In the genomic region with DNA sequence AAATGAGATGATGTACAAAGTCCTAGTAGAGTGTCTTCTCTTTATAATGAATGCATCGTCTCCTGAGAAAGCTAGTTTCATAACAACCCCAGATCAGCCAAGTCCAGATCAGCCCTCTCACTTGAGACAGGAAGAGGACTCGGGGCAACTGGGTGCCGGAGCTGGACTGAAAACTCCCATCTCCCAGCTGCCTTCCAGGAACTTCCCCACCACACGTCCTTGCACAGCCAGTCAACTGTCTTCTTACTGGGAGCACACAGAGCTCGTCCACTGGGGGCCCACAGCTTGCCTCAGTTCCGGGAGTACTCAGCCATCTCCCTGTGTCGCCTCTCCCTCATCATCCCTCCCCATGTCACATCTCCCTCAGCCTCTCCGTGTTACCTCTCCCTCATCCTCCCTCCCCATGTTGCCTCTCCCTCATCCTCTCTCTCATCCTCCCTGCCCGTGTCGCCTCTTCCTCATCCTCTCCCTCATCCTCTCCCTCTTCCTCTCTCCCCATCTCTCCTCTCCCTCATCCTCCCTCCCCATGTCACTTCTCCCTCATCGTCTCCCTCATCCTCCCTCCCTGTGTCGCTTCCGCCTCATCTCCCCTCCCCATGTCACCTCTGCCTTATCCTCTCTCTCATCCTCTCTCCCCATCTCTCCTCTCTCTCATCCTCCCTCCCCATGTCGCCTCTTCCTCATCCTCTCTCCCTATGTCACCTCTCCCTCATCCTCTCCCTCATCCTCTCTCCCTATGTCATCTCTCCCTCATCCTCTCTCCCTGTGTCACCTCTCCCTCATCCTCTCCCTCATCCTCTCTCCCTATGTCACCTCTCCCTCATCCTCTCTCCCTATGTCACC, we compare ENCODE assay signal across 31 cellular contexts. TPM values are rescaled to one million over a fixed set of nuclear protein-coding genes. Genes with fewer than 3 reads are reported as not detected.
DNase-seq lines count a peak whose midpoint lies in the region; ATAC-seq, FAIRE-seq and TF ChIP-seq lines count a peak whose summit lies in the region.
"Had no signal": no experiment of that assay in that cellular context is flagged by ENCODE, and none has a peak within 500 bp of the region (broad histone marks: within the 10 kb centered on the region; RNA-seq: fewer than 3 reads in every experiment).

No MANE protein-coding gene starts in this region.

- CTCF ChIA-PET in WTC11 (lab: Charles Lee), result interaction anchor here (0.7 to 1.2 kb wide), 2 partner anchors 71 to 75 kb away, joined by 3 to 9 read pairs; no protein-coding TSS in a partner anchor

- H3K27ac Mint-ChIP-seq in stimulated activated naive CD8-positive, alpha-beta T cell treated with anti-CD3 and anti-CD28 coated beads, Interleukin-15, amount 100 ng/mL, for 72 hours, result peak overlapping the region; percentile 4 to 92
- peak overlapping the region; percentile 87 for H3K27ac Mint-ChIP-seq in central memory CD8-positive, alpha-beta T cell (ENCODE audit: low read depth)
- H3K27ac Mint-ChIP-seq in WTC11, result no peak overlapping the region
- H3K27ac Mint-ChIP-seq: activated naive CD4-positive, alpha-beta T cell treated with anti-CD3 and anti-CD28 coated beads for 36 hours; CD8-positive, alpha-beta memory T cell; HFFc6; IgD-negative memory B cell had no signal

- no peaks in the 10 kb centered on the region for H3K4me1 Mint-ChIP-seq in stimulated activated naive CD8-positive, alpha-beta T cell treated with anti-CD3 and anti-CD28 coated beads, Interleukin-15, amount 100 ng/mL, for 72 hours
- no peaks in the 10 kb centered on the region for H3K4me1 Mint-ChIP-seq in central memory CD8-positive, alpha-beta T cell
- H3K4me1 Mint-ChIP-seq in WTC11, result peaks cover 8% of the 10 kb centered on the region
- H3K4me1 Mint-ChIP-seq: CD8-positive, alpha-beta memory T cell; IgD-negative memory B cell; naive thymus-derived CD8-positive, alpha-beta T cell had no signal

- peaks cover 3% of the 10 kb centered on the region for H3K36me3 Mint-ChIP-seq in central memory CD8-positive, alpha-beta T cell (ENCODE audit: insufficient read depth)
- no peaks in the 10 kb centered on the region; the same call in 1 of the 2 replicates for H3K36me3 Mint-ChIP-seq in WTC11

- peak; percentile 73 for FAIRE-seq in urothelium cell line (lab: Jason Lieb, UNC)

- TF ChIP-seq CTCF in WTC11 (IDR thresholded peaks at IDR 0.05), result no peak

- DNase-seq in stimulated activated naive CD8-positive, alpha-beta T cell treated with anti-CD3 and anti-CD28 coated beads, Interleukin-15, amount 100 ng/mL, for 72 hours, result no peak
- no peak for DNase-seq in stimulated activated naive CD8-positive, alpha-beta T cell treated with anti-CD3 and anti-CD28 coated beads, Interleukin-15, Interleukin-2, amounts not matched to agents 100 U/mL and 50 U/mL, for 24 hours
- no peak for DNase-seq in central memory CD8-positive, alpha-beta T cell (ENCODE audit: low spot score in 2 of 2)
- no peak for DNase-seq in urothelium cell line (ENCODE audit: low spot score)
- DNase-seq in NOMO-1 (lab: John Stamatoyannopoulos, UW; ENCODE audit: unreplicated experiment in 2 of 2), result no peak
- DNase-seq in WTC11 (ENCODE audit: low spot score), result no peak
- DNase-seq: activated CD4-positive, alpha-beta T cell treated with anti-CD3 and anti-CD28 coated beads, Interleukin-2, amount 50 U/mL, for 48 hours; activated CD4-positive, CD25-positive, alpha-beta regulatory T cell treated with anti-CD3 and anti-CD28 coated beads, Interleukin-2, amount 50 U/mL, for 72 hours; activated naive CD4-positive, alpha-beta T cell treated with anti-CD3 and anti-CD28 coated beads for 36 hours; adrenal gland; CD8-positive, alpha-beta memory T cell; central memory CD4-positive, alpha-beta T cell; GM23248; HFFc6; islet precursor cell; left ventricle myocardium superior; midbrain; naive thymus-derived CD8-positive, alpha-beta T cell; NCI-H1105; NCI-H187; NCI-H446 treated with DMSO at 0.1 percent for 48 hours; NCI-H774; occipital lobe; stimulated activated CD4-positive, alpha-beta T cell treated with anti-CD3 and anti-CD28 coated beads, Interleukin-4, amount 100 ng/mL, for 1 hour; T-helper 2 cell; tibial artery had no signal

- H3K4me3 Mint-ChIP-seq in stimulated activated naive CD8-positive, alpha-beta T cell treated with anti-CD3 and anti-CD28 coated beads, Interleukin-15, amount 100 ng/mL, for 72 hours, result no peak overlapping the region
- H3K4me3 Mint-ChIP-seq in central memory CD8-positive, alpha-beta T cell, result no peak overlapping the region
- no peak overlapping the region for H3K4me3 Mint-ChIP-seq in WTC11
- H3K4me3 Mint-ChIP-seq: activated naive CD4-positive, alpha-beta T cell treated with anti-CD3 and anti-CD28 coated beads for 36 hours; CD8-positive, alpha-beta memory T cell; HFFc6; IgD-negative memory B cell; naive thymus-derived CD8-positive, alpha-beta T cell had no signal

- POLR2A ChIA-PET in WTC11 (lab: Charles Lee), result no interaction called here

- no peak for ATAC-seq in stimulated activated naive CD8-positive, alpha-beta T cell treated with anti-CD3 and anti-CD28 coated beads, Interleukin-15, amount 100 ng/mL, for 72 hours
- ATAC-seq in stimulated activated naive CD8-positive, alpha-beta T cell treated with anti-CD3 and anti-CD28 coated beads, Interleukin-15, Interleukin-2, amounts not matched to agents 100 U/mL and 50 U/mL, for 24 hours, result no peak
- ATAC-seq in central memory CD8-positive, alpha-beta T cell (replicated peaks; ENCODE audit: extremely low read depth, poor library complexity, severe bottlenecking), result no peak
- ATAC-seq in WTC11, result no peak
- ATAC-seq: esophagus mucosa; left ventricle myocardium superior; naive thymus-derived CD8-positive, alpha-beta T cell had no signal

- peaks cover 45% of the 10 kb centered on the region for H3K27me3 Mint-ChIP-seq in stimulated activated naive CD8-positive, alpha-beta T cell treated with anti-CD3 and anti-CD28 coated beads, Interleukin-15, amount 100 ng/mL, for 72 hours
- H3K27me3 Mint-ChIP-seq in central memory CD8-positive, alpha-beta T cell, result peaks cover 52% of the 10 kb centered on the region
- H3K27me3 Mint-ChIP-seq in WTC11 (ENCODE audit: low read depth), result peaks cover 7% of the 10 kb centered on the region

- peaks cover 6 to 9% of the 10 kb centered on the region in 2 donors for H3K9me3 Mint-ChIP-seq in stimulated activated naive CD8-positive, alpha-beta T cell treated with anti-CD3 and anti-CD28 coated beads, Interleukin-15, amount 100 ng/mL, for 72 hours
- H3K9me3 Mint-ChIP-seq in central memory CD8-positive, alpha-beta T cell, result no peaks in the 10 kb centered on the region
- peaks cover 10% of the 10 kb centered on the region for H3K9me3 Mint-ChIP-seq in WTC11

TF ChIP-seq in WTC11, 78 proteins besides CTCF, POLR2A, EP300 and RAD21 (continues in another document):
- TF ChIP-seq RELA (CRISPR knock-in tag; IDR thresholded peaks at IDR 0.05; ENCODE audit: borderline replicate concordance), result no peak
- TF ChIP-seq TEAD1 (CRISPR knock-in tag; IDR thresholded peaks at IDR 0.05), result no peak
- no peak for TF ChIP-seq CBFB (CRISPR knock-in tag; IDR thresholded peaks at IDR 0.05; ENCODE audit: low read depth)
- TF ChIP-seq PRRX2 (CRISPR knock-in tag; IDR thresholded peaks at IDR 0.05), result no peak
- TF ChIP-seq, protein P1, sequence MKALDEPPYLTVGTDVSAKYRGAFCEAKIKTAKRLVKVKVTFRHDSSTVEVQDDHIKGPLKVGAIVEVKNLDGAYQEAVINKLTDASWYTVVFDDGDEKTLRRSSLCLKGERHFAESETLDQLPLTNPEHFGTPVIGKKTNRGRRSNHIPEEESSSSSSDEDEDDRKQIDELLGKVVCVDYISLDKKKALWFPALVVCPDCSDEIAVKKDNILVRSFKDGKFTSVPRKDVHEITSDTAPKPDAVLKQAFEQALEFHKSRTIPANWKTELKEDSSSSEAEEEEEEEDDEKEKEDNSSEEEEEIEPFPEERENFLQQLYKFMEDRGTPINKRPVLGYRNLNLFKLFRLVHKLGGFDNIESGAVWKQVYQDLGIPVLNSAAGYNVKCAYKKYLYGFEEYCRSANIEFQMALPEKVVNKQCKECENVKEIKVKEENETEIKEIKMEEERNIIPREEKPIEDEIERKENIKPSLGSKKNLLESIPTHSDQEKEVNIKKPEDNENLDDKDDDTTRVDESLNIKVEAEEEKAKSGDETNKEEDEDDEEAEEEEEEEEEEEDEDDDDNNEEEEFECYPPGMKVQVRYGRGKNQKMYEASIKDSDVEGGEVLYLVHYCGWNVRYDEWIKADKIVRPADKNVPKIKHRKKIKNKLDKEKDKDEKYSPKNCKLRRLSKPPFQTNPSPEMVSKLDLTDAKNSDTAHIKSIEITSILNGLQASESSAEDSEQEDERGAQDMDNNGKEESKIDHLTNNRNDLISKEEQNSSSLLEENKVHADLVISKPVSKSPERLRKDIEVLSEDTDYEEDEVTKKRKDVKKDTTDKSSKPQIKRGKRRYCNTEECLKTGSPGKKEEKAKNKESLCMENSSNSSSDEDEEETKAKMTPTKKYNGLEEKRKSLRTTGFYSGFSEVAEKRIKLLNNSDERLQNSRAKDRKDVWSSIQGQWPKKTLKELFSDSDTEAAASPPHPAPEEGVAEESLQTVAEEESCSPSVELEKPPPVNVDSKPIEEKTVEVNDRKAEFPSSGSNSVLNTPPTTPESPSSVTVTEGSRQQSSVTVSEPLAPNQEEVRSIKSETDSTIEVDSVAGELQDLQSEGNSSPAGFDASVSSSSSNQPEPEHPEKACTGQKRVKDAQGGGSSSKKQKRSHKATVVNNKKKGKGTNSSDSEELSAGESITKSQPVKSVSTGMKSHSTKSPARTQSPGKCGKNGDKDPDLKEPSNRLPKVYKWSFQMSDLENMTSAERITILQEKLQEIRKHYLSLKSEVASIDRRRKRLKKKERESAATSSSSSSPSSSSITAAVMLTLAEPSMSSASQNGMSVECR (CRISPR knock-in tag; IDR thresholded peaks at IDR 0.05; ENCODE audit: borderline replicate concordance), result no peak
- no peak for TF ChIP-seq ZNF232 (CRISPR knock-in tag; IDR thresholded peaks at IDR 0.05)
- no peak for TF ChIP-seq ZBTB21 (CRISPR knock-in tag; IDR thresholded peaks at IDR 0.05; ENCODE audit: borderline replicate concordance)
- no peak for TF ChIP-seq FOXK1 (CRISPR knock-in tag; IDR thresholded peaks at IDR 0.05)
- TF ChIP-seq, protein P2, sequence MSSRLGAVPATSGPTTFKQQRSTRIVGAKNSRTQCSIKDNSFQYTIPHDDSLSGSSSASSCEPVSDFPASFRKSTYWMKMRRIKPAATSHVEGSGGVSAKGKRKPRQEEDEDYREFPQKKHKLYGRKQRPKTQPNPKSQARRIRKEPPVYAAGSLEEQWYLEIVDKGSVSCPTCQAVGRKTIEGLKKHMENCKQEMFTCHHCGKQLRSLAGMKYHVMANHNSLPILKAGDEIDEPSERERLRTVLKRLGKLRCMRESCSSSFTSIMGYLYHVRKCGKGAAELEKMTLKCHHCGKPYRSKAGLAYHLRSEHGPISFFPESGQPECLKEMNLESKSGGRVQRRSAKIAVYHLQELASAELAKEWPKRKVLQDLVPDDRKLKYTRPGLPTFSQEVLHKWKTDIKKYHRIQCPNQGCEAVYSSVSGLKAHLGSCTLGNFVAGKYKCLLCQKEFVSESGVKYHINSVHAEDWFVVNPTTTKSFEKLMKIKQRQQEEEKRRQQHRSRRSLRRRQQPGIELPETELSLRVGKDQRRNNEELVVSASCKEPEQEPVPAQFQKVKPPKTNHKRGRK (CRISPR knock-in tag; IDR thresholded peaks at IDR 0.05; ENCODE audit: borderline replicate concordance), result no peak

RNA-seq across cellular contexts. Expression of a gene that starts 22.4 kb away (rescaled TPM):
- 2.1 to 2.4 TPM (median 2.3 TPM) in 3 replicates for total RNA-seq in WTC11 (2021)
- total RNA-seq: A673; activated naive CD4-positive, alpha-beta T cell treated with anti-CD3 and anti-CD28 coated beads for 36 hours; CD8-positive, alpha-beta memory T cell; dermis microvascular lymphatic vessel endothelial cell; esophagus mucosa; GM23248; HFFc6; left ventricle myocardium superior; naive thymus-derived CD8-positive, alpha-beta T cell; pulmonary artery endothelial cell had no signal

RNA-seq across cellular contexts. Expression of a gene that starts 23.9 kb away (rescaled TPM):
- total RNA-seq in WTC11 (2021), result 7.0 to 8.1 TPM (median 7.8 TPM) in 3 replicates

RNA-seq across cellular contexts. Expression of a gene that starts 49.5 kb away (rescaled TPM):
- 91.5 to 99.8 TPM (median 97.8 TPM) in 3 replicates for total RNA-seq in WTC11 (2021)

RNA-seq across cellular contexts. Expression of a gene that starts 54.7 kb away (rescaled TPM):
- 27.0 to 35.1 TPM (median 28.7 TPM) in 3 replicates for total RNA-seq in WTC11 (2021)
